1 cellular context compared by ENCODE assay signal in the genomic region with DNA sequence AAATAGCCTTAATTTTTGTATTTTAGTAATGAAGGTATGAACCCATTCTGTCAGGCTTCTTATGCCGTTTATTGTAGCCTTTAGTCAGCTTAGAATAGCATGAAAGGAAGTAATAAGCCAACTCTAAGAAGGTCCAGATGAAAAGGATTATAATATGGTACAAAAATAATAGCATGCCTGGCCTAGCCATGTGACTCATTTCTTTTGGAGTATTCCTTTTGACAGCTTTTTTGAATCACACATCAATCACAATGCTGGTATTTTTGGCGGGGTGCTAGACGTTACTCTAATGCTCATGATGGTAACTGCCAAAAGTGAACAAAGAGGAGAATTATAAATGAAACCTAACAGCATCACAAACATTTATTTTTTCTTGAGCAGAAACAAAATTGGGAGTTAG.
TF ChIP-seq lines count a peak whose summit lies in the region.

No MANE protein-coding gene starts in this region.

TF ChIP-seq in HepG2, 621 proteins besides CTCF, POLR2A, EP300 and RAD21 (continued from another document):
- TF ChIP-seq, protein P1, sequence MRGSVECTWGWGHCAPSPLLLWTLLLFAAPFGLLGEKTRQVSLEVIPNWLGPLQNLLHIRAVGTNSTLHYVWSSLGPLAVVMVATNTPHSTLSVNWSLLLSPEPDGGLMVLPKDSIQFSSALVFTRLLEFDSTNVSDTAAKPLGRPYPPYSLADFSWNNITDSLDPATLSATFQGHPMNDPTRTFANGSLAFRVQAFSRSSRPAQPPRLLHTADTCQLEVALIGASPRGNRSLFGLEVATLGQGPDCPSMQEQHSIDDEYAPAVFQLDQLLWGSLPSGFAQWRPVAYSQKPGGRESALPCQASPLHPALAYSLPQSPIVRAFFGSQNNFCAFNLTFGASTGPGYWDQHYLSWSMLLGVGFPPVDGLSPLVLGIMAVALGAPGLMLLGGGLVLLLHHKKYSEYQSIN (CRISPR knock-in tag; IDR thresholded peaks at IDR 0.05; ENCODE audit: borderline replicate concordance) = no peak
- TF ChIP-seq LCORL (IDR thresholded peaks at IDR 0.05) (no peak), LCORL (CRISPR knock-in tag; IDR thresholded peaks at IDR 0.05) (no peak), ZNF782 (CRISPR knock-in tag; IDR thresholded peaks at IDR 0.05; ENCODE audit: borderline replicate concordance) (no peak), AGO2 (optimal IDR thresholded peaks at IDR 0.05; ENCODE audit: low read depth, low read length) (peak; percentile 26), ZNF124 (CRISPR knock-in tag; IDR thresholded peaks at IDR 0.05) (no peak), ZNF841 (CRISPR knock-in tag; IDR thresholded peaks at IDR 0.05; ENCODE audit: borderline replicate concordance) (no peak)
- TF ChIP-seq, protein P2, sequence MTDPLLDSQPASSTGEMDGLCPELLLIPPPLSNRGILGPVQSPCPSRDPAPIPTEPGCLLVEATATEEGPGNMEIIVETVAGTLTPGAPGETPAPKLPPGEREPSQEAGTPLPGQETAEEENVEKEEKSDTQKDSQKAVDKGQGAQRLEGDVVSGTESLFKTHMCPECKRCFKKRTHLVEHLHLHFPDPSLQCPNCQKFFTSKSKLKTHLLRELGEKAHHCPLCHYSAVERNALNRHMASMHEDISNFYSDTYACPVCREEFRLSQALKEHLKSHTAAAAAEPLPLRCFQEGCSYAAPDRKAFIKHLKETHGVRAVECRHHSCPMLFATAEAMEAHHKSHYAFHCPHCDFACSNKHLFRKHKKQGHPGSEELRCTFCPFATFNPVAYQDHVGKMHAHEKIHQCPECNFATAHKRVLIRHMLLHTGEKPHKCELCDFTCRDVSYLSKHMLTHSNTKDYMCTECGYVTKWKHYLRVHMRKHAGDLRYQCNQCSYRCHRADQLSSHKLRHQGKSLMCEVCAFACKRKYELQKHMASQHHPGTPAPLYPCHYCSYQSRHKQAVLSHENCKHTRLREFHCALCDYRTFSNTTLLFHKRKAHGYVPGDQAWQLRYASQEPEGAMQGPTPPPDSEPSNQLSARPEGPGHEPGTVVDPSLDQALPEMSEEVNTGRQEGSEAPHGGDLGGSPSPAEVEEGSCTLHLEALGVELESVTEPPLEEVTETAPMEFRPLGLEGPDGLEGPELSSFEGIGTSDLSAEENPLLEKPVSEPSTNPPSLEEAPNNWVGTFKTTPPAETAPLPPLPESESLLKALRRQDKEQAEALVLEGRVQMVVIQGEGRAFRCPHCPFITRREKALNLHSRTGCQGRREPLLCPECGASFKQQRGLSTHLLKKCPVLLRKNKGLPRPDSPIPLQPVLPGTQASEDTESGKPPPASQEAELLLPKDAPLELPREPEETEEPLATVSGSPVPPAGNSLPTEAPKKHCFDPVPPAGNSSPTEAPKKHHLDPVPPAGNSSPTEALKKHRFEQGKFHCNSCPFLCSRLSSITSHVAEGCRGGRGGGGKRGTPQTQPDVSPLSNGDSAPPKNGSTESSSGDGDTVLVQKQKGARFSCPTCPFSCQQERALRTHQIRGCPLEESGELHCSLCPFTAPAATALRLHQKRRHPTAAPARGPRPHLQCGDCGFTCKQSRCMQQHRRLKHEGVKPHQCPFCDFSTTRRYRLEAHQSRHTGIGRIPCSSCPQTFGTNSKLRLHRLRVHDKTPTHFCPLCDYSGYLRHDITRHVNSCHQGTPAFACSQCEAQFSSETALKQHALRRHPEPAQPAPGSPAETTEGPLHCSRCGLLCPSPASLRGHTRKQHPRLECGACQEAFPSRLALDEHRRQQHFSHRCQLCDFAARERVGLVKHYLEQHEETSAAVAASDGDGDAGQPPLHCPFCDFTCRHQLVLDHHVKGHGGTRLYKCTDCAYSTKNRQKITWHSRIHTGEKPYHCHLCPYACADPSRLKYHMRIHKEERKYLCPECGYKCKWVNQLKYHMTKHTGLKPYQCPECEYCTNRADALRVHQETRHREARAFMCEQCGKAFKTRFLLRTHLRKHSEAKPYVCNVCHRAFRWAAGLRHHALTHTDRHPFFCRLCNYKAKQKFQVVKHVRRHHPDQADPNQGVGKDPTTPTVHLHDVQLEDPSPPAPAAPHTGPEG (CRISPR knock-in tag; IDR thresholded peaks at IDR 0.05) = no peak
- TF ChIP-seq, protein P3, sequence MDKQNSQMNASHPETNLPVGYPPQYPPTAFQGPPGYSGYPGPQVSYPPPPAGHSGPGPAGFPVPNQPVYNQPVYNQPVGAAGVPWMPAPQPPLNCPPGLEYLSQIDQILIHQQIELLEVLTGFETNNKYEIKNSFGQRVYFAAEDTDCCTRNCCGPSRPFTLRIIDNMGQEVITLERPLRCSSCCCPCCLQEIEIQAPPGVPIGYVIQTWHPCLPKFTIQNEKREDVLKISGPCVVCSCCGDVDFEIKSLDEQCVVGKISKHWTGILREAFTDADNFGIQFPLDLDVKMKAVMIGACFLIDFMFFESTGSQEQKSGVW (CRISPR knock-in tag; IDR thresholded peaks at IDR 0.05; ENCODE audit: borderline replicate concordance) = no peak
